In genomic region chr2:70897203-70897976, GRCh38 we compare ENCODE assay signal across 17 cellular contexts. TPM values are rescaled to one million over a fixed set of nuclear protein-coding genes. Genes with fewer than 3 reads are reported as not detected.
DNase-seq lines count a peak whose midpoint lies in the region; ATAC-seq and TF ChIP-seq lines count a peak whose summit lies in the region.
"Had no signal": no experiment of that assay in that cellular context is flagged by ENCODE, and none has a peak within 500 bp of the region (broad histone marks: within the 10 kb centered on the region; RNA-seq: fewer than 3 reads in every experiment).

No MANE protein-coding gene starts in this region.

- H3K4me3 ChIP-seq in NB4 (ENCODE audit: low read depth, low read length) = no peak overlapping the region
- H3K4me3 ChIP-seq: BLaER1, SJCRH30 had no signal

- no peak for TF ChIP-seq CTCF in NB4 (IDR thresholded peaks at IDR 0.05; ENCODE audit: low read depth, low read length)
- no peak for TF ChIP-seq CTCF in glutamatergic neuron (IDR thresholded peaks at IDR 0.05; ENCODE audit: partially characterized antibody, unreplicated experiment)
- no peak for TF ChIP-seq CTCF in type B pancreatic cell (conservative IDR thresholded peaks at IDR 0.05)

- H3K27ac Mint-ChIP-seq in activated naive CD8-positive, alpha-beta T cell treated with anti-CD3 and anti-CD28 coated beads, Interleukin-2, amount 10 ng/mL, durations not matched to agents 7 days and 5 days = no peak overlapping the region
- H3K27ac Mint-ChIP-seq in activated naive CD8-positive, alpha-beta T cell treated with anti-CD3 and anti-CD28 coated beads for 36 hours = no peak overlapping the region
- no peak overlapping the region for H3K27ac Mint-ChIP-seq in glutamatergic neuron (ENCODE audit: unreplicated experiment)
- H3K27ac Mint-ChIP-seq in type B pancreatic cell = no peak overlapping the region

- POLR2A ChIA-PET in activated naive CD8-positive, alpha-beta T cell treated with anti-CD3 and anti-CD28 coated beads, Interleukin-2, amount 10 ng/mL, durations not matched to agents 7 days and 5 days (lab: Charles Lee) = interaction anchor here (0.6 kb wide), 1 partner anchor 708 kb away, joined by 5 read pairs; no protein-coding TSS in a partner anchor

- ATAC-seq in activated naive CD8-positive, alpha-beta T cell treated with anti-CD3 and anti-CD28 coated beads, Interleukin-2, amount 10 ng/mL, durations not matched to agents 7 days and 5 days (ENCODE audit: low read depth) = no peak
- ATAC-seq in GM19328 (IDR thresholded peaks at IDR 0.05; ENCODE audit: unreplicated experiment) = no peak
- ATAC-seq: HepG2 had no signal

- DNase-seq in activated naive CD8-positive, alpha-beta T cell treated with anti-CD3 and anti-CD28 coated beads, Interleukin-2, amount 10 ng/mL, durations not matched to agents 7 days and 5 days = no peak
- DNase-seq in activated naive CD8-positive, alpha-beta T cell treated with anti-CD3 and anti-CD28 coated beads for 36 hours = no peak
- DNase-seq in NB4 (ENCODE audit: low read depth) (peak; percentile 18), glutamatergic neuron (no peak), type B pancreatic cell (ENCODE audit: extremely low spot score, unreplicated experiment) (peak; percentile 66), DMS 273 (lab: John Stamatoyannopoulos, UW; ENCODE audit: unreplicated experiment) (no peak), pons (ENCODE audit: low spot score) (no peak)
- DNase-seq: DND-41, KG1, NCI-H146, NCI-H2081, NCI-H748 treated with DMSO at 0.1 percent for 48 hours, RPMI8226, SJCRH30 had no signal

- peaks cover 19% of the 10 kb centered on the region for H3K4me1 Mint-ChIP-seq in activated naive CD8-positive, alpha-beta T cell treated with anti-CD3 and anti-CD28 coated beads, Interleukin-2, amount 10 ng/mL, durations not matched to agents 7 days and 5 days
- peaks cover 21% of the 10 kb centered on the region for H3K4me1 Mint-ChIP-seq in activated naive CD8-positive, alpha-beta T cell treated with anti-CD3 and anti-CD28 coated beads for 36 hours
- H3K4me1 Mint-ChIP-seq in glutamatergic neuron (ENCODE audit: low read depth, unreplicated experiment) (peaks cover 20% of the 10 kb centered on the region), type B pancreatic cell (ENCODE audit: unreplicated experiment) (peaks cover 6% of the 10 kb centered on the region)

- H3K9me3 Mint-ChIP-seq in activated naive CD8-positive, alpha-beta T cell treated with anti-CD3 and anti-CD28 coated beads, Interleukin-2, amount 10 ng/mL, durations not matched to agents 7 days and 5 days = no peaks in the 10 kb centered on the region
- no peaks in the 10 kb centered on the region for H3K9me3 Mint-ChIP-seq in activated naive CD8-positive, alpha-beta T cell treated with anti-CD3 and anti-CD28 coated beads for 36 hours
- peaks cover 27% of the 10 kb centered on the region for H3K9me3 Mint-ChIP-seq in glutamatergic neuron (ENCODE audit: unreplicated experiment)
- H3K9me3 Mint-ChIP-seq in type B pancreatic cell = no peaks in the 10 kb centered on the region

- peaks cover 94% of the 10 kb centered on the region for H3K27me3 Mint-ChIP-seq in activated naive CD8-positive, alpha-beta T cell treated with anti-CD3 and anti-CD28 coated beads, Interleukin-2, amount 10 ng/mL, durations not matched to agents 7 days and 5 days
- H3K27me3 Mint-ChIP-seq in activated naive CD8-positive, alpha-beta T cell treated with anti-CD3 and anti-CD28 coated beads for 36 hours = peaks cover 97% of the 10 kb centered on the region
- H3K27me3 Mint-ChIP-seq in glutamatergic neuron (ENCODE audit: unreplicated experiment) (peaks cover 52% of the 10 kb centered on the region), type B pancreatic cell (peaks cover 96% of the 10 kb centered on the region)

- H3K4me3 Mint-ChIP-seq in activated naive CD8-positive, alpha-beta T cell treated with anti-CD3 and anti-CD28 coated beads, Interleukin-2, amount 10 ng/mL, durations not matched to agents 7 days and 5 days = peak overlapping the region; percentile 1
- H3K4me3 Mint-ChIP-seq in activated naive CD8-positive, alpha-beta T cell treated with anti-CD3 and anti-CD28 coated beads for 36 hours = no peak overlapping the region
- H3K4me3 Mint-ChIP-seq in glutamatergic neuron (ENCODE audit: unreplicated experiment) (peak overlapping the region; percentile 7), type B pancreatic cell (peak overlapping the region; percentile 31)

- no peak for TF ChIP-seq POLR2A in NB4 (IDR thresholded peaks at IDR 0.05; ENCODE audit: extremely low read depth, insufficient read length)

- no peaks in the 10 kb centered on the region for H3K36me3 Mint-ChIP-seq in activated naive CD8-positive, alpha-beta T cell treated with anti-CD3 and anti-CD28 coated beads, Interleukin-2, amount 10 ng/mL, durations not matched to agents 7 days and 5 days
- H3K36me3 Mint-ChIP-seq in activated naive CD8-positive, alpha-beta T cell treated with anti-CD3 and anti-CD28 coated beads for 36 hours = no peaks in the 10 kb centered on the region
- no peaks in the 10 kb centered on the region for H3K36me3 Mint-ChIP-seq in glutamatergic neuron (ENCODE audit: unreplicated experiment)
- H3K36me3 Mint-ChIP-seq in type B pancreatic cell = peaks cover 4% of the 10 kb centered on the region

RNA-seq across cellular contexts. Expression of gene VAX2, which starts 3.0 kb away (rescaled TPM):
- total RNA-seq in activated naive CD8-positive, alpha-beta T cell treated with anti-CD3 and anti-CD28 coated beads, Interleukin-2, amount 10 ng/mL, durations not matched to agents 7 days and 5 days = not detected
- total RNA-seq in activated naive CD8-positive, alpha-beta T cell treated with anti-CD3 and anti-CD28 coated beads for 36 hours = not detected
- total RNA-seq in glutamatergic neuron (ENCODE audit: unreplicated experiment) = 3.6 TPM
- 1.2 and 1.3 TPM in 2 replicates for total RNA-seq in type B pancreatic cell (ENCODE audit: low replicate concordance)

RNA-seq across cellular contexts. Expression of gene ATP6V1B1, which starts 38.3 kb away (rescaled TPM):
- not detected for total RNA-seq in activated naive CD8-positive, alpha-beta T cell treated with anti-CD3 and anti-CD28 coated beads, Interleukin-2, amount 10 ng/mL, durations not matched to agents 7 days and 5 days
- total RNA-seq in activated naive CD8-positive, alpha-beta T cell treated with anti-CD3 and anti-CD28 coated beads for 36 hours = not detected
- total RNA-seq in glutamatergic neuron (ENCODE audit: unreplicated experiment) (not detected), type B pancreatic cell (ENCODE audit: low replicate concordance) (6.3 and 8.6 TPM in 2 replicates)

Comparison
In these comparisons a context has a peak if more than half of its experiments do, and no peak if none do; other contexts are left out.
1. DNase-seq: peak in NB4 (single experiment) and type B pancreatic cell (single experiment); none in activated naive CD8-positive, alpha-beta T cell treated with anti-CD3 and anti-CD28 coated beads, Interleukin-2, amount 10 ng/mL, durations not matched to agents 7 days and 5 days (single experiment), activated naive CD8-positive, alpha-beta T cell treated with anti-CD3 and anti-CD28 coated beads for 36 hours (single experiment), glutamatergic neuron (single experiment), DMS 273 (single experiment) and pons (single experiment).